17 cellular contexts compared by ENCODE assay signal in the genomic region with DNA sequence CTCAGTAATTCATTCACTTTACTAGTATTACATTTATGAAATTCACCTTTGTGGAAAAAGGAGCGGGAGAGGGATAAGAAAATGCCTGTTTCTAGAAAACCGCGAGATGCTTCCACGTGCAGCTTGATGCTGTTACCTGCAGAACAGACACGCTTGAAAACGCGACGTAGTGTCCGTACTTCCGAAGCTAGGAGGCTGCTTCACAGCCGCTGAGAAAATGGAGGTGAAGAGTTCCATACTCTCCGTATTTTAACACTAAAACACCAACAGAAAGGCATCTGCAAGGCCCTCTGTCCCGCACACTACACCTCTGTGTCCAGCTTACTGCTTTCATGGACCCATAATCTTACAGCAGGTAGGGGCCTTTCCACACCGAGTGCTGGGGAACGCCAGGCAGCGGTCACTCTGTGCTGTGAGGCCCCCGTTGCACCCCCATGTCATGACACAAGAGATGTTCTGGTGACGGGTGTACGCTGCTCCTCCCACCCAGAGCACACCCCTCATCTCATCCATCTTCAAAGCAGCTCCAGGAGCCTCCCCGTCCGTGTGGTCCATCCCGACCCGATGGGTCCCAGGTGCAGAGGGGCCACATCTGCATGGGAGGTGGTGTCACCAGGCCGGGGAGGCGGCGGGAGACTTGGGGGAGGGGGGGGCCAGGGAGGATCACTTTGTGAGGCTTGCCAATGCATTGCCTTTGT. TPM values are rescaled to one million over a fixed set of nuclear protein-coding genes. Genes with fewer than 3 reads are reported as not detected.
A peak's percentile ranks its signal among the peaks of the same experiment; 100 is the strongest.
DNase-seq lines count a peak whose midpoint lies in the region; ATAC-seq, FAIRE-seq and TF ChIP-seq lines count a peak whose summit lies in the region.
"Had no signal": no experiment of that assay in that cellular context is flagged by ENCODE, and none has a peak within 500 bp of the region (broad histone marks: within the 10 kb centered on the region; RNA-seq: fewer than 3 reads in every experiment).

No MANE protein-coding gene starts in this region.

- H3K9me3 Mint-ChIP-seq in brain = no peaks in the 10 kb centered on the region
- no peaks in the 10 kb centered on the region for H3K9me3 Mint-ChIP-seq in nephron

- TF ChIP-seq CTCF in HepG2 (CRISPR knock-in tag; IDR thresholded peaks at IDR 0.05) (no peak), right lobe of liver (IDR thresholded peaks at IDR 0.05) (no peak), brain (conservative IDR thresholded peaks at IDR 0.05) (no peak), nephron (IDR thresholded peaks at IDR 0.05; ENCODE audit: unreplicated experiment in 3 of 3) (no peak), vagina (IDR thresholded peaks at IDR 0.05) (no peak)

- in situ Hi-C loops in HepG2 (cut with HindIII; ENCODE audit: extremely low pct_ligation_motif_present, low pct_unique_long_range_greater_than_20kb) = no loop called here

- TF ChIP-seq POLR2A in HepG2 (IDR thresholded peaks at IDR 0.05; ENCODE audit: insufficient read depth in 1 of 2, low read depth in 2 of 2, low read length in 2 of 2) = no peak
- no peak for TF ChIP-seq POLR2A in right lobe of liver (IDR thresholded peaks at IDR 0.05)
- no peak for TF ChIP-seq POLR2A in vagina (IDR thresholded peaks at IDR 0.05)

- CTCF ChIA-PET in HepG2 (lab: Yijun Ruan, JAX; ENCODE audit: low intra/inter-chr PET ratio, low total read pairs) = no interaction called here

- POLR2A ChIA-PET in HepG2 (lab: Yijun Ruan, JAX) = no interaction called here

- H3K27ac Mint-ChIP-seq in brain (peak overlapping the region in 3 of 5 experiments; percentile 78 to 94 (median 83)), nephron (peak overlapping the region; percentile 67 to 82 (median 79))

- no peak for FAIRE-seq in HepG2 (lab: Jason Lieb, UNC)

- H3K9ac ChIP-seq in HepG2 (ENCODE audit: insufficient read depth, low read depth, low read length) = no peak overlapping the region

- H3K27me3 ChIP-seq in HepG2 (ENCODE audit: control insufficient read depth in 1 of 2, insufficient read depth in 2 of 2, low read length in 2 of 2) (no peaks in the 10 kb centered on the region), right lobe of liver (no peaks in the 10 kb centered on the region), vagina (no peaks in the 10 kb centered on the region)

- H4K20me1 ChIP-seq in HepG2 (ENCODE audit: insufficient read depth, low read length) = peaks cover 41% of the 10 kb centered on the region

- no peak overlapping the region for H3K4me2 ChIP-seq in HepG2 (ENCODE audit: low read depth, low read length)

- H3K27me3 Mint-ChIP-seq in brain (no peaks in the 10 kb centered on the region), nephron (ENCODE audit: low read depth) (no peaks in the 10 kb centered on the region)

- H3K4me3 Mint-ChIP-seq in brain = no peak overlapping the region
- no peak overlapping the region for H3K4me3 Mint-ChIP-seq in nephron

- peaks cover 33% of the 10 kb centered on the region for H3K4me1 Mint-ChIP-seq in brain
- peaks cover 34% of the 10 kb centered on the region for H3K4me1 Mint-ChIP-seq in nephron

- H3K27ac ChIP-seq in HepG2 (ENCODE audit: extremely low read length, insufficient read depth, low read length) (no peak overlapping the region), right lobe of liver (no peak overlapping the region), temporal lobe (ENCODE audit: low read depth, low read length) (peak overlapping the region; percentile 100), vagina (no peak overlapping the region)

- H3K36me3 ChIP-seq in HepG2 (replicated peaks in 1 of 2; ENCODE audit: control insufficient read depth in 1 of 2, insufficient read depth in 2 of 2, low read length in 2 of 2) = peaks cover 44 to 70% of the 10 kb centered on the region in 2 experiments
- H3K36me3 ChIP-seq in right lobe of liver = peaks cover 18 to 69% (median 48%) of the 10 kb centered on the region in 4 donors
- peaks cover 11 to 67% of the 10 kb centered on the region in 2 donors for H3K36me3 ChIP-seq in vagina

- BruUV-seq in HepG2 (replicated peaks; lab: Mats Ljungman, UMichigan) = no TSS peak

- peaks cover 29% of the 10 kb centered on the region for H3K4me1 ChIP-seq in HepG2 (ENCODE audit: insufficient read depth, low read length)
- no peaks in the 10 kb centered on the region for H3K4me1 ChIP-seq in right lobe of liver
- H3K4me1 ChIP-seq in vagina = peaks cover 17% of the 10 kb centered on the region

- TF ChIP-seq EP300 in HepG2 (IDR thresholded peaks at IDR 0.05; ENCODE audit: low read depth in 2 of 2, low read length in 2 of 2) (no peak), HepG2 (CRISPR knock-in tag; IDR thresholded peaks at IDR 0.05; ENCODE audit: borderline replicate concordance) (no peak)

- ATAC-seq in HepG2 (no peak), right lobe of liver (no peak), GM18907 (IDR thresholded peaks at IDR 0.05; ENCODE audit: unreplicated experiment) (no peak), GM21528 (IDR thresholded peaks at IDR 0.05; ENCODE audit: low FRiP score, unreplicated experiment) (no peak)
- ATAC-seq: sciatic nerve had no signal

- H3K36me3 Mint-ChIP-seq in brain (peaks cover 80% of the 10 kb centered on the region), nephron (ENCODE audit: low read depth) (peaks cover 80% of the 10 kb centered on the region)

- 96% methylated on average over 15 of the region's 26 CpGs for WGBS in HepG2 (ENCODE audit: low lambda C conversion rate)
- WGBS in right lobe of liver (ENCODE audit: insufficient coverage, low coverage, low lambda C conversion rate, missing lambda C conversion rate) = 89% methylated on average over 16 of the region's 26 CpGs

- H3K9me3 ChIP-seq in HepG2 (ENCODE audit: low read length) (no peaks in the 10 kb centered on the region), right lobe of liver (no peaks in the 10 kb centered on the region), vagina (no peaks in the 10 kb centered on the region)

- H3K79me2 ChIP-seq in HepG2 (ENCODE audit: insufficient read depth, low read length) = no peaks in the 10 kb centered on the region

- intact Hi-C loops in HepG2 (cut with micrococcal nuclease; ENCODE audit: unreplicated experiment) (no loop called here), right lobe of liver (cut with DNase I) (no loop called here), vagina (cut with DNase I) (no loop called here)

- DNase-seq in HepG2 (ENCODE audit: low spot score) (no peak), right lobe of liver (no peak), vagina (ENCODE audit: extremely low spot score in 2 of 2) (no peak)
- DNase-seq: activated T-cell treated with anti-CD3 and anti-CD28 coated beads, Interleukin-2, amount 50 U/mL, for 1 hour; COR-L47; GOT3; islet precursor cell; NCI-H1436; NCI-H2171 treated with DMSO at 0.1 percent for 48 hours; NCI-H748 treated with DMSO at 0.1 percent for 48 hours; stimulated activated CD4-positive, alpha-beta T cell treated with anti-CD3 and anti-CD28 coated beads, Interleukin-1b, Interleukin-23, amount 100 ng/mL, for 48 hours had no signal

- H3K4me3 ChIP-seq in HepG2 (replicated peaks in 1 of 3; ENCODE audit: insufficient read depth in 1 of 3, low read depth in 2 of 3, low read length in 3 of 3) = no peak overlapping the region
- H3K4me3 ChIP-seq in right lobe of liver = no peak overlapping the region
- H3K4me3 ChIP-seq in vagina = no peak overlapping the region

- TF ChIP-seq RAD21 in HepG2 (CRISPR knock-in tag; IDR thresholded peaks at IDR 0.05) = no peak

- no peak overlapping the region for H2AFZ ChIP-seq in HepG2 (ENCODE audit: low read length)

TF ChIP-seq in HepG2, 621 proteins besides CTCF, POLR2A, EP300 and RAD21 (continues in another document):
- TF ChIP-seq, protein P1, sequence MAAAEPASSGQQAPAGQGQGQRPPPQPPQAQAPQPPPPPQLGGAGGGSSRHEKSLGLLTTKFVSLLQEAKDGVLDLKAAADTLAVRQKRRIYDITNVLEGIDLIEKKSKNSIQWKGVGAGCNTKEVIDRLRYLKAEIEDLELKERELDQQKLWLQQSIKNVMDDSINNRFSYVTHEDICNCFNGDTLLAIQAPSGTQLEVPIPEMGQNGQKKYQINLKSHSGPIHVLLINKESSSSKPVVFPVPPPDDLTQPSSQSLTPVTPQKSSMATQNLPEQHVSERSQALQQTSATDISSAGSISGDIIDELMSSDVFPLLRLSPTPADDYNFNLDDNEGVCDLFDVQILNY (CRISPR knock-in tag; conservative IDR thresholded peaks at IDR 0.05) = no peak
- TF ChIP-seq RFX1 (IDR thresholded peaks at IDR 0.05) (no peak), AGO2 (optimal IDR thresholded peaks at IDR 0.05; ENCODE audit: low read depth, low read length) (peak; percentile 27)

RNA-seq across cellular contexts. Expression of a gene that starts 40.4 kb away (rescaled TPM):
- 130 and 131 TPM in 2 replicates for total RNA-seq in HepG2 (2016; rRNA removed; fragmentation: Illumina TruSeq; extraction: Trizol)
- total RNA-seq in HepG2 (2016; cell fraction: cytosol; rRNA removed; fragmentation: Illumina TruSeq; extraction: Trizol; ENCODE audit: low read depth) = 17.2 and 17.3 TPM in 2 replicates
- total RNA-seq in HepG2 (2016; cell fraction: insoluble cytoplasmic fraction; rRNA removed; fragmentation: Illumina TruSeq; extraction: Trizol) = 119 and 130 TPM in 2 replicates
- 54.1 and 54.4 TPM in 2 replicates for total RNA-seq in HepG2 (2016; cell fraction: membrane; rRNA removed; fragmentation: Illumina TruSeq; extraction: Trizol)
- total RNA-seq in HepG2 (2016; cell fraction: nucleus; rRNA removed; fragmentation: Illumina TruSeq; extraction: Trizol) = 79.5 and 96.3 TPM in 2 replicates
- 98.0 and 124 TPM in 2 replicates for polyA plus RNA-seq in HepG2 (2011; rRNA removed)
- 56.8 and 60.3 TPM in 2 replicates for polyA plus RNA-seq in HepG2 (2011; cell fraction: cytosol; rRNA removed)
- 126 and 139 TPM in 2 replicates for polyA plus RNA-seq in HepG2 (2011; cell fraction: nucleus; rRNA removed)
- 65.0 and 69.3 TPM in 2 replicates for polyA plus RNA-seq in HepG2 (2012)
- 4.2 and 4.5 TPM in 2 replicates for polyA plus RNA-seq in HepG2 (2016; cell fraction: cytosol; fragmentation: Illumina TruSeq; extraction: Trizol; ENCODE audit: low read depth)
- polyA plus RNA-seq in HepG2 (2016; cell fraction: insoluble cytoplasmic fraction; fragmentation: Illumina TruSeq; extraction: Trizol; ENCODE audit: low read depth) = 65.3 and 91.2 TPM in 2 replicates
- 18.3 and 19.5 TPM in 2 replicates for polyA plus RNA-seq in HepG2 (2016; cell fraction: membrane; fragmentation: Illumina TruSeq; extraction: Trizol; ENCODE audit: low read depth)
- polyA plus RNA-seq in HepG2 (2016; cell fraction: nucleus; fragmentation: Illumina TruSeq; extraction: Trizol; ENCODE audit: insufficient read depth, low read depth) = 101 and 103 TPM in 2 replicates
- 337 and 421 TPM in 2 replicates for polyA minus RNA-seq in HepG2 (2011; rRNA and poly(A)+ RNA removed; ENCODE audit: low replicate concordance)
- polyA minus RNA-seq in HepG2 (2011; cell fraction: cytosol; rRNA and poly(A)+ RNA removed) = 104 and 120 TPM in 2 replicates
- polyA minus RNA-seq in HepG2 (2011; cell fraction: nucleus; rRNA and poly(A)+ RNA removed) = 71.7 and 94.2 TPM in 2 replicates
- 10 to 100 TPM; 69.8 to 81.2 (median 77.7) TPM for total RNA-seq in right lobe of liver
- 199 TPM for polyA plus RNA-seq in brain (ENCODE audit: insufficient read depth, low read depth, low replicate concordance)
- total RNA-seq in temporal lobe = 273 TPM
- 79.1 TPM for total RNA-seq in vagina
